8 cellular contexts compared by ENCODE assay signal in genomic region chr2:47689118-47689517, GRCh38.
DNase-seq lines count a peak whose midpoint lies in the region; ATAC-seq and TF ChIP-seq lines count a peak whose summit lies in the region.
"Not testable (repeated sequence)": the region's sequence is repeated elsewhere in the genome, so short reads cannot be mapped to it uniquely, and the experiment has no call there.

No MANE protein-coding gene starts in this region.

- H4K8ac ChIP-seq in neuronal stem cell (ENCODE audit: low read depth, low read length): not testable (repeated sequence)

- not testable (repeated sequence) for H3K27ac ChIP-seq in neuronal stem cell (replicated peaks; ENCODE audit: low read length)

- H4K91ac ChIP-seq in neuronal stem cell (ENCODE audit: low read depth, low read length, poor library complexity): not testable (repeated sequence)

- H3K4me2 ChIP-seq in neuronal stem cell (ENCODE audit: insufficient read depth, low read length, poor library complexity, severe bottlenecking): not testable (repeated sequence)

- not testable (repeated sequence) for H2BK5ac ChIP-seq in neuronal stem cell (ENCODE audit: low read length)

- CTCF ChIA-PET in GM10248 (lab: Yijun Ruan, JAX): interaction anchor here (1.4 to 1.6 kb wide), 2 partner anchors 65 to 78 kb away, joined by 3 read pairs; no protein-coding TSS in a partner anchor

- H3K4ac ChIP-seq in neuronal stem cell (ENCODE audit: low read length): not testable (repeated sequence)

- peak overlapping the region in 1 of 3 donors; percentile 76 for H3K27ac Mint-ChIP-seq in IgD-negative memory B cell
- H3K27ac Mint-ChIP-seq in activated naive CD8-positive, alpha-beta T cell treated with anti-CD3 and anti-CD28 coated beads, Interleukin-2, amount 10 ng/mL, durations not matched to agents 7 days and 5 days: peak overlapping the region; percentile 5

- not testable (repeated sequence) for H3K9me3 ChIP-seq in neuronal stem cell (replicated peaks in 1 of 2; ENCODE audit: control insufficient read depth in 2 of 2, insufficient read depth in 1 of 2, low read depth in 1 of 2, low read length in 2 of 2)

- not testable (repeated sequence) for H3K18ac ChIP-seq in neuronal stem cell (ENCODE audit: low read length)

- peak overlapping the region in 3 of 4 donors; percentile 7 to 57 (median 23) for H3K4me3 Mint-ChIP-seq in IgD-negative memory B cell
- not testable (repeated sequence) for H3K4me3 Mint-ChIP-seq in activated naive CD8-positive, alpha-beta T cell treated with anti-CD3 and anti-CD28 coated beads, Interleukin-2, amount 10 ng/mL, durations not matched to agents 7 days and 5 days

- not testable (repeated sequence) for H3K79me1 ChIP-seq in neuronal stem cell (ENCODE audit: low read depth, low read length)

- not testable (repeated sequence) for H3K9ac ChIP-seq in neuronal stem cell (ENCODE audit: low read depth, low read length, poor library complexity)

- not testable (repeated sequence) for H2BK15ac ChIP-seq in neuronal stem cell (ENCODE audit: low read length)

- DNase-seq in GM10248 (ENCODE audit: extremely low spot score): peak; percentile 52
- not testable (repeated sequence) for DNase-seq in activated naive CD8-positive, alpha-beta T cell treated with anti-CD3 and anti-CD28 coated beads, Interleukin-2, amount 10 ng/mL, durations not matched to agents 7 days and 5 days; neuronal stem cell (ENCODE audit: low spot score)

- POLR2A ChIA-PET in GM10248 (lab: Yijun Ruan, JAX); activated naive CD8-positive, alpha-beta T cell treated with anti-CD3 and anti-CD28 coated beads, Interleukin-2, amount 10 ng/mL, durations not matched to agents 7 days and 5 days (lab: Charles Lee): not testable (repeated sequence)

- H3K36me3 Mint-ChIP-seq in IgD-negative memory B cell; activated naive CD8-positive, alpha-beta T cell treated with anti-CD3 and anti-CD28 coated beads, Interleukin-2, amount 10 ng/mL, durations not matched to agents 7 days and 5 days: not testable (repeated sequence)

- not testable (repeated sequence) for H3K4me3 ChIP-seq in neuronal stem cell (ENCODE audit: low read length in 2 of 2)

- H3K23ac ChIP-seq in neuronal stem cell (ENCODE audit: low read depth, low read length, poor library complexity): not testable (repeated sequence)

- H2BK120ac ChIP-seq in neuronal stem cell (ENCODE audit: low read depth, low read length): not testable (repeated sequence)

- not testable (repeated sequence) for H3K36me3 ChIP-seq in neuronal stem cell (replicated peaks in 1 of 2; ENCODE audit: control insufficient read depth in 2 of 2, insufficient read depth in 2 of 2, low read length in 2 of 2)

- H3K4me1 Mint-ChIP-seq in IgD-negative memory B cell: peaks cover 16 to 20% (median 18%) of the 10 kb centered on the region in 3 donors
- H3K4me1 Mint-ChIP-seq in activated naive CD8-positive, alpha-beta T cell treated with anti-CD3 and anti-CD28 coated beads, Interleukin-2, amount 10 ng/mL, durations not matched to agents 7 days and 5 days: not testable (repeated sequence)

- peak overlapping the region; percentile 25 for H2AFZ ChIP-seq in neuronal stem cell (ENCODE audit: low read length)

- H2BK12ac ChIP-seq in neuronal stem cell (ENCODE audit: low read length): not testable (repeated sequence)

- not testable (repeated sequence) for H3K4me1 ChIP-seq in neuronal stem cell (ENCODE audit: control insufficient read depth in 2 of 2, insufficient read depth in 1 of 2, low read depth in 1 of 2, low read length in 2 of 2)

- not testable (repeated sequence) for H2AK5ac ChIP-seq in neuronal stem cell (ENCODE audit: low read depth, low read length)

- not testable (repeated sequence) for H3K9me3 Mint-ChIP-seq in IgD-negative memory B cell; activated naive CD8-positive, alpha-beta T cell treated with anti-CD3 and anti-CD28 coated beads, Interleukin-2, amount 10 ng/mL, durations not matched to agents 7 days and 5 days

- WGBS in neuronal stem cell (ENCODE audit: extremely low coverage in 2 of 2, insufficient read length in 2 of 2, insufficient replicate concordance in 1 of 2), 2 donors: no CpG with 5 or more reads among the region's 4 CpGs

- not testable (repeated sequence) for H3K14ac ChIP-seq in neuronal stem cell (ENCODE audit: low read length)

- ATAC-seq in GM18907 (IDR thresholded peaks at IDR 0.05; ENCODE audit: unreplicated experiment) (peak; percentile 82), GM21515 (IDR thresholded peaks at IDR 0.05; ENCODE audit: unreplicated experiment) (peak; percentile 77), HG02759 (IDR thresholded peaks at IDR 0.05; ENCODE audit: unreplicated experiment) (peak; percentile 65), HG03108 (IDR thresholded peaks at IDR 0.05; ENCODE audit: unreplicated experiment) (peak; percentile 78)
- not testable (repeated sequence) for ATAC-seq in activated naive CD8-positive, alpha-beta T cell treated with anti-CD3 and anti-CD28 coated beads, Interleukin-2, amount 10 ng/mL, durations not matched to agents 7 days and 5 days (ENCODE audit: low read depth)

- not testable (repeated sequence) for TF ChIP-seq CTCF in GM10248 (IDR thresholded peaks at IDR 0.05; ENCODE audit: control extremely low read depth, extremely low read depth, low read depth, missing control alignments)

- H3K27me3 ChIP-seq in neuronal stem cell (ENCODE audit: control insufficient read depth in 3 of 3, insufficient read depth in 3 of 3, low read depth in 1 of 3, low read length in 3 of 3): not testable (repeated sequence)

- H3K27me3 Mint-ChIP-seq in IgD-negative memory B cell; activated naive CD8-positive, alpha-beta T cell treated with anti-CD3 and anti-CD28 coated beads, Interleukin-2, amount 10 ng/mL, durations not matched to agents 7 days and 5 days: not testable (repeated sequence)
